ENCODE assay signal across 9 cellular contexts in the genomic region with DNA sequence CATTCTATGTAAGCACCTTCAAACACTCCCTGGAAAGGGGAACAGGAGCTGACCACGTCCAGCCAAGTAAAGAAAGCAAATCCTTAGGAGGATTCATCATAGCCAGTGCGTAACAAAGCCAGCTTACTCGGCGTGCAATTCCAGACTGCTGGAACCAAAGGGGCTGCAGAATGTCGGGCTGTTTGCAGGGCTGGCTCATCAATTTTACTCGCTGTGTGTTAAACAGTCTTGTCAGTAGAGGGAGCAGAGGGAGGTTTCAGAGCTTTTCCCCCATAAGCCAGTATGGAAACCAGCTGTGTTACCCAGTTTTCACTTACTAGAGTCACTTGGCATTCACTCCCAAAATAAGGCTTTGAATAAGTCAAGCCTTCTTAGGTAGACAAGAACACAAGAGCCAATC.
DNase-seq lines count a peak whose midpoint lies in the region; ATAC-seq and TF ChIP-seq lines count a peak whose summit lies in the region.
"Had no signal": no experiment of that assay in that cellular context is flagged by ENCODE, and none has a peak within 500 bp of the region (broad histone marks: within the 10 kb centered on the region; RNA-seq: fewer than 3 reads in every experiment).

No MANE protein-coding gene starts in this region.

- no peaks in the 10 kb centered on the region for H3K79me2 ChIP-seq in DOHH2 (ENCODE audit: control insufficient read depth, low read length)

- DNase-seq in Jurkat, Clone E6-1 (ENCODE audit: low read depth, low spot score) = peak; percentile 42
- DNase-seq in astrocyte of the spinal cord (ENCODE audit: low read depth, low spot score) (peak; percentile 45), lung microvascular endothelial cell (ENCODE audit: low read depth in 2 of 2) (peak; percentile 40 to 47), COLO668 (lab: John Stamatoyannopoulos, UW; ENCODE audit: unreplicated experiment) (no peak), NCI-H446 treated with DMSO at 0.1 percent for 48 hours (lab: John Stamatoyannopoulos, UW) (no peak)
- DNase-seq: activated B cell treated with CpG ODN at 0.5 μM for 24 hours had no signal

- H3K4me1 ChIP-seq in DOHH2 (ENCODE audit: control insufficient read depth, low read length) = no peaks in the 10 kb centered on the region

- peaks cover 8% of the 10 kb centered on the region; the same call in 1 of the 2 replicates for H3K36me3 ChIP-seq in DOHH2 (ENCODE audit: control insufficient read depth, low read length)

- H3K27ac ChIP-seq in DOHH2 (ENCODE audit: low read depth, low read length) = no peak overlapping the region

- in situ Hi-C loops in astrocyte of the spinal cord (cut with HindIII; ENCODE audit: low sequenced_read_pairs) = no loop called here

- no peak for ATAC-seq in HG03280 (IDR thresholded peaks at IDR 0.05; ENCODE audit: unreplicated experiment)
- ATAC-seq in GM18511 (IDR thresholded peaks at IDR 0.05; ENCODE audit: unreplicated experiment) = no peak

- no peak overlapping the region for H3K4me2 ChIP-seq in DOHH2 (ENCODE audit: low read length)

- no peaks in the 10 kb centered on the region for H3F3A ChIP-seq in DOHH2 (ENCODE audit: control insufficient read depth, insufficient read depth)

- TF ChIP-seq CTCF in DOHH2 (IDR thresholded peaks at IDR 0.05; ENCODE audit: low read depth, low read length, poor library complexity, severe bottlenecking) (peak; percentile 53), astrocyte of the spinal cord (IDR thresholded peaks at IDR 0.05; ENCODE audit: low read depth, low read length) (peak; percentile 58)

- H3K9me3 ChIP-seq in DOHH2 (ENCODE audit: control insufficient read depth, insufficient read depth, low read length) = no peaks in the 10 kb centered on the region

- H4K20me1 ChIP-seq in DOHH2 (ENCODE audit: control insufficient read depth, insufficient read depth, low read depth, low read length) = no peaks in the 10 kb centered on the region

- no peaks in the 10 kb centered on the region for H3K27me3 ChIP-seq in DOHH2 (ENCODE audit: control insufficient read depth, low read length)

- no peak overlapping the region for H3K4me3 ChIP-seq in DOHH2 (ENCODE audit: low read length)
- H3K4me3 ChIP-seq in Jurkat, Clone E6-1 (ENCODE audit: low read length) = no peak overlapping the region
- H3K4me3 ChIP-seq in astrocyte of the spinal cord (ENCODE audit: low read depth, low read length) = no peak overlapping the region

- no peaks in the 10 kb centered on the region for H3K9me2 ChIP-seq in DOHH2 (replicated peaks; ENCODE audit: control insufficient read depth, low read length)

Comparison
In these comparisons a context has a peak if more than half of its experiments do, and no peak if none do; other contexts are left out.
1. DNase-seq: peak in Jurkat, Clone E6-1 (single experiment), astrocyte of the spinal cord (single experiment) and lung microvascular endothelial cell (2 of 2); none in COLO668 (single experiment) and NCI-H446 treated with DMSO at 0.1 percent for 48 hours (single experiment).